Comparison of ENCODE assay signal across 8 cellular contexts in genomic region chr19:3176715-3177501, GRCh38. TPM values are rescaled to one million over a fixed set of nuclear protein-coding genes. Genes with fewer than 3 reads are reported as not detected.
DNase-seq lines count a peak whose midpoint lies in the region; ATAC-seq and TF ChIP-seq lines count a peak whose summit lies in the region.

No MANE protein-coding gene starts in this region.

- CTCF ChIA-PET in activated CD8-positive, alpha-beta T cell treated with anti-CD3 and anti-CD28 coated beads for 36 hours (lab: Charles Lee) = interaction anchor here (0.9 kb wide), 1 partner anchor 15 kb away, joined by 3 read pairs; no protein-coding TSS in a partner anchor

- in situ Hi-C loops in G401 (cut with HindIII; ENCODE audit: low sequenced_read_pairs) = no loop called here

- peaks cover 19% of the 10 kb centered on the region for H3K4me1 Mint-ChIP-seq in activated CD8-positive, alpha-beta T cell treated with anti-CD3 and anti-CD28 coated beads for 36 hours (ENCODE audit: low read depth)

- intact Hi-C loops in Right ventricle myocardium inferior (cut with DNase I) = no loop called here
- intact Hi-C loops in Right ventricle myocardium superior (cut with DNase I) = no loop called here
- intact Hi-C loops in activated CD8-positive, alpha-beta T cell treated with anti-CD3 and anti-CD28 coated beads for 36 hours (cut with micrococcal nuclease) = no loop called here

- no peak for DNase-seq in Right ventricle myocardium inferior (ENCODE audit: missing footprints)
- no peak for DNase-seq in Right ventricle myocardium superior
- DNase-seq in activated CD8-positive, alpha-beta T cell treated with anti-CD3 and anti-CD28 coated beads for 36 hours = peak; percentile 83
- peak; percentile 65 for DNase-seq in fibroblast of mammary gland (ENCODE audit: low read depth)
- DNase-seq in stimulated activated CD4-positive, alpha-beta T cell treated with anti-CD3 and anti-CD28 coated beads, TNF-alpha, amount 100 ng/mL, for 48 hours (ENCODE audit: low read depth in 3 of 3) = peak in 2 of 3 donors; percentile 53 to 67
- DNase-seq in GF-D8 (lab: John Stamatoyannopoulos, UW) = no peak
- DNase-seq in G401 (ENCODE audit: low spot score) = no peak

- H3K9me3 Mint-ChIP-seq in activated CD8-positive, alpha-beta T cell treated with anti-CD3 and anti-CD28 coated beads for 36 hours = no peaks in the 10 kb centered on the region

- no peaks in the 10 kb centered on the region for H3K27me3 Mint-ChIP-seq in activated CD8-positive, alpha-beta T cell treated with anti-CD3 and anti-CD28 coated beads for 36 hours

- TF ChIP-seq CTCF in activated CD8-positive, alpha-beta T cell treated with anti-CD3 and anti-CD28 coated beads for 36 hours (IDR thresholded peaks at IDR 0.05) = no peak
- no peak for TF ChIP-seq CTCF in fibroblast of mammary gland (conservative IDR thresholded peaks at IDR 0.05; ENCODE audit: control insufficient read depth, insufficient read depth, low read depth, low read length)

- H3K4me3 Mint-ChIP-seq in activated CD8-positive, alpha-beta T cell treated with anti-CD3 and anti-CD28 coated beads for 36 hours = peak overlapping the region; percentile 69

- ATAC-seq in Right ventricle myocardium inferior = peak; percentile 49
- no peak for ATAC-seq in Right ventricle myocardium superior (ENCODE audit: poor library complexity)
- peak; percentile 63 for ATAC-seq in activated CD8-positive, alpha-beta T cell treated with anti-CD3 and anti-CD28 coated beads for 36 hours
- ATAC-seq in GM19397 (IDR thresholded peaks at IDR 0.05; ENCODE audit: unreplicated experiment) = no peak

- peaks cover 24% of the 10 kb centered on the region for H3K36me3 Mint-ChIP-seq in activated CD8-positive, alpha-beta T cell treated with anti-CD3 and anti-CD28 coated beads for 36 hours (ENCODE audit: low read depth)

- POLR2A ChIA-PET in activated CD8-positive, alpha-beta T cell treated with anti-CD3 and anti-CD28 coated beads for 36 hours (lab: Charles Lee) = no interaction called here

- peak overlapping the region; percentile 85 for H3K27ac Mint-ChIP-seq in activated CD8-positive, alpha-beta T cell treated with anti-CD3 and anti-CD28 coated beads for 36 hours

- H3K4me3 ChIP-seq in fibroblast of mammary gland (ENCODE audit: control insufficient read depth, low read depth, low read length) = no peak overlapping the region

RNA-seq across cellular contexts. Expression of gene S1PR4, which starts 1.7 kb away (rescaled TPM):
- total RNA-seq in Right ventricle myocardium inferior (1.2 TPM), Right ventricle myocardium superior (0.27 TPM)
- 10 to 100 TPM; 48.5 to 51.9 TPM for total RNA-seq in activated CD8-positive, alpha-beta T cell treated with anti-CD3 and anti-CD28 coated beads for 36 hours
- not detected in 2 replicates for total RNA-seq in G401 (2014; rRNA removed; shearing (Covaris generic))

RNA-seq across cellular contexts. Expression of gene NCLN, which starts 8.8 kb away (rescaled TPM):
- total RNA-seq in Right ventricle myocardium inferior (23.7 TPM), Right ventricle myocardium superior (24.9 TPM)
- total RNA-seq in activated CD8-positive, alpha-beta T cell treated with anti-CD3 and anti-CD28 coated beads for 36 hours = 10 to 100 TPM; 55.9 to 56.8 TPM
- 77.5 and 82.5 TPM in 2 replicates for total RNA-seq in G401 (2014; rRNA removed; shearing (Covaris generic))

RNA-seq across cellular contexts. Expression of gene GNA15, which starts 41.1 kb away (rescaled TPM):
- 2.9 TPM for total RNA-seq in Right ventricle myocardium inferior
- 2.8 TPM for total RNA-seq in Right ventricle myocardium superior
- 10 to 100 TPM; 44.1 to 45.5 TPM for total RNA-seq in activated CD8-positive, alpha-beta T cell treated with anti-CD3 and anti-CD28 coated beads for 36 hours
- 2.8 and 3.7 TPM in 2 replicates for total RNA-seq in G401 (2014; rRNA removed; shearing (Covaris generic))

RNA-seq across cellular contexts. Expression of gene CELF5, which starts 47.6 kb away (rescaled TPM):
- total RNA-seq in Right ventricle myocardium inferior (not detected), Right ventricle myocardium superior (not detected)
- under 1 TPM; 0.20 to 0.56 TPM for total RNA-seq in activated CD8-positive, alpha-beta T cell treated with anti-CD3 and anti-CD28 coated beads for 36 hours
- total RNA-seq in G401 (2014; rRNA removed; shearing (Covaris generic)) = 1.5 and 1.7 TPM in 2 replicates

Comparison
In these comparisons a context has a peak if more than half of its experiments do, and no peak if none do; other contexts are left out.
1. ATAC-seq: peak in Right ventricle myocardium inferior (single experiment) and activated CD8-positive, alpha-beta T cell treated with anti-CD3 and anti-CD28 coated beads for 36 hours (single experiment); none in Right ventricle myocardium superior (single experiment) and GM19397 (single experiment).
2. DNase-seq: peak in activated CD8-positive, alpha-beta T cell treated with anti-CD3 and anti-CD28 coated beads for 36 hours (single experiment), fibroblast of mammary gland (single experiment) and stimulated activated CD4-positive, alpha-beta T cell treated with anti-CD3 and anti-CD28 coated beads, TNF-alpha, amount 100 ng/mL, for 48 hours (2 of 3); none in Right ventricle myocardium inferior (single experiment), Right ventricle myocardium superior (single experiment), GF-D8 (single experiment) and G401 (single experiment).
3. RNA of gene S1PR4, which starts 1.7 kb away (total RNA-seq): 48.5 to 51.9 TPM in activated CD8-positive, alpha-beta T cell treated with anti-CD3 and anti-CD28 coated beads for 36 hours; 1.2 TPM in Right ventricle myocardium inferior (single experiment), 0.27 TPM in Right ventricle myocardium superior (single experiment) and not detected in G401; every median in the first group is over 10 times any median in the second.